In the genomic region with DNA sequence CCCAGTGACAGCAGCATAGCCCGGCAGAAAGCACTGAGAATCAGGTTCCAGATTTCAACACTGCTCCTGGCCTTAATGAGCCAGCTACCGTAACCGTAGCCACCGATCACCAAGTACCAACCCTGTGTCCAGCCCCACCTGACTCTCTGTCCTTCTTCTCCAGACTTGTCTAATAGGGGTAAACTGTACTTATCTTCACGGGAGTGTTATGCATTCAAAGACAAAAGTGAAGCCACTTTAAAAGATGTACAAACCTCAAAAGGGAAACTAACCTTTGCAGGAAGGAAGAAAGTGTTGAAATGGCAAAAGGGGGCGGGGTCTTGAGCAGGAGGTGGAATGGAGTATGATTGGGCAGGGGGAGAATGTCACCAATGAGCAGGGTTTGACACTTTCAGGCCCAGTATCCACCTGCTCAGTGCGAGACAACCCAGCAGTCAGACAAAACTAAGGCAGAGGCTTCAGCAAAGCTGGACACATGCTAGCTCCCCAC, we compare ENCODE assay signal across 9 cellular contexts.
DNase-seq lines count a peak whose midpoint lies in the region; ATAC-seq and TF ChIP-seq lines count a peak whose summit lies in the region.
"Had no signal": no experiment of that assay in that cellular context is flagged by ENCODE, and none has a peak within 500 bp of the region (broad histone marks: within the 10 kb centered on the region; RNA-seq: fewer than 3 reads in every experiment).

No MANE protein-coding gene starts in this region.

- H3K4me1 Mint-ChIP-seq in activated T-cell treated with anti-CD3 and anti-CD28 coated beads, Interleukin-2, amount 50 U/mL, for 4 hours (ENCODE audit: low read depth) = peaks cover 84% of the 10 kb centered on the region

- intact Hi-C loops in colonic mucosa (cut with DNase I) = no loop called here

- H3K4me2 ChIP-seq in MM.1S (ENCODE audit: low read depth, low read length) = no peak overlapping the region

- H3K36me3 Mint-ChIP-seq in activated T-cell treated with anti-CD3 and anti-CD28 coated beads, Interleukin-2, amount 50 U/mL, for 4 hours (ENCODE audit: insufficient read depth) = no peaks in the 10 kb centered on the region

- no peak overlapping the region for H2AFZ ChIP-seq in MM.1S (ENCODE audit: low read length)

- H3F3A ChIP-seq in MM.1S (ENCODE audit: insufficient read depth, low read length) = no peaks in the 10 kb centered on the region

- DNase-seq in MM.1S (peak; percentile 11), colonic mucosa (no peak), DMS53 (lab: John Stamatoyannopoulos, UW) (no peak), HK-2 (ENCODE audit: unreplicated experiment) (no peak), dedifferentiated amniotic fluid mesenchymal stem cell (ENCODE audit: extremely low spot score) (no peak)
- peak; percentile 70 for DNase-seq in activated T-cell treated with anti-CD3 and anti-CD28 coated beads, Interleukin-2, amount 50 U/mL, for 4 hours
- DNase-seq in stimulated activated CD4-positive, alpha-beta T cell treated with anti-CD3 and anti-CD28 coated beads, Interleukin-15, amount 100 ng/mL, for 24 hours = peak; percentile 83
- DNase-seq: IMR-90 had no signal

- H3K9me3 Mint-ChIP-seq in activated T-cell treated with anti-CD3 and anti-CD28 coated beads, Interleukin-2, amount 50 U/mL, for 4 hours = no peaks in the 10 kb centered on the region

- H3K4me1 ChIP-seq in MM.1S (ENCODE audit: low read length) (peaks cover 6% of the 10 kb centered on the region; the same call in 1 of the 2 replicates), colonic mucosa (no peaks in the 10 kb centered on the region)

- H3K36me3 ChIP-seq in MM.1S (replicated peaks; ENCODE audit: insufficient read depth, low read length) (no peaks in the 10 kb centered on the region), colonic mucosa (no peaks in the 10 kb centered on the region)

- H3K9ac ChIP-seq in MM.1S (ENCODE audit: low read length) (no peak overlapping the region), colonic mucosa (ENCODE audit: low read depth in 2 of 2, low read length in 2 of 2) (no peak overlapping the region)

- peaks cover 7% of the 10 kb centered on the region; the same call in 1 of the 2 replicates for H3K79me2 ChIP-seq in MM.1S (ENCODE audit: low read length)

- H3K27ac ChIP-seq in MM.1S (ENCODE audit: low read length) (no peak overlapping the region), colonic mucosa (no peak overlapping the region)

- peak overlapping the region; percentile 72 for H3K4me3 Mint-ChIP-seq in activated T-cell treated with anti-CD3 and anti-CD28 coated beads, Interleukin-2, amount 50 U/mL, for 4 hours

- no peaks in the 10 kb centered on the region for H4K20me1 ChIP-seq in MM.1S (ENCODE audit: insufficient read depth, low read length)

- no peaks in the 10 kb centered on the region for H3K27me3 Mint-ChIP-seq in activated T-cell treated with anti-CD3 and anti-CD28 coated beads, Interleukin-2, amount 50 U/mL, for 4 hours (ENCODE audit: low read depth)

- TF ChIP-seq CTCF in MM.1S (IDR thresholded peaks at IDR 0.05; ENCODE audit: low read length) (no peak), colonic mucosa (IDR thresholded peaks at IDR 0.05) (no peak)

- peak; percentile 56 for ATAC-seq in GM19397 (IDR thresholded peaks at IDR 0.05; ENCODE audit: unreplicated experiment)
- ATAC-seq in activated T-cell treated with anti-CD3 and anti-CD28 coated beads, Interleukin-2, amount 50 U/mL, for 4 hours = peak; percentile 79 to 81

- no peaks in the 10 kb centered on the region for H3K27me3 ChIP-seq in MM.1S (replicated peaks; ENCODE audit: insufficient read depth, low read length)
- H3K27me3 ChIP-seq in colonic mucosa = no peaks in the 10 kb centered on the region

- H3K4me3 ChIP-seq in MM.1S (ENCODE audit: low read length) (no peak overlapping the region), colonic mucosa (no peak overlapping the region)

- H3K9me3 ChIP-seq in MM.1S (replicated peaks; ENCODE audit: insufficient read depth, low read length) (no peaks in the 10 kb centered on the region), colonic mucosa (no peaks in the 10 kb centered on the region)

- no peaks in the 10 kb centered on the region for H3K9me2 ChIP-seq in MM.1S (replicated peaks; ENCODE audit: insufficient read depth, low read length)

Comparison
In these comparisons a context has a peak if more than half of its experiments do, and no peak if none do; other contexts are left out.
1. DNase-seq: peak in MM.1S (single experiment), activated T-cell treated with anti-CD3 and anti-CD28 coated beads, Interleukin-2, amount 50 U/mL, for 4 hours (single experiment) and stimulated activated CD4-positive, alpha-beta T cell treated with anti-CD3 and anti-CD28 coated beads, Interleukin-15, amount 100 ng/mL, for 24 hours (single experiment); none in colonic mucosa (single experiment), DMS53 (single experiment), HK-2 (single experiment) and dedifferentiated amniotic fluid mesenchymal stem cell (single experiment).